21 cellular contexts compared by ENCODE assay signal in the genomic region with DNA sequence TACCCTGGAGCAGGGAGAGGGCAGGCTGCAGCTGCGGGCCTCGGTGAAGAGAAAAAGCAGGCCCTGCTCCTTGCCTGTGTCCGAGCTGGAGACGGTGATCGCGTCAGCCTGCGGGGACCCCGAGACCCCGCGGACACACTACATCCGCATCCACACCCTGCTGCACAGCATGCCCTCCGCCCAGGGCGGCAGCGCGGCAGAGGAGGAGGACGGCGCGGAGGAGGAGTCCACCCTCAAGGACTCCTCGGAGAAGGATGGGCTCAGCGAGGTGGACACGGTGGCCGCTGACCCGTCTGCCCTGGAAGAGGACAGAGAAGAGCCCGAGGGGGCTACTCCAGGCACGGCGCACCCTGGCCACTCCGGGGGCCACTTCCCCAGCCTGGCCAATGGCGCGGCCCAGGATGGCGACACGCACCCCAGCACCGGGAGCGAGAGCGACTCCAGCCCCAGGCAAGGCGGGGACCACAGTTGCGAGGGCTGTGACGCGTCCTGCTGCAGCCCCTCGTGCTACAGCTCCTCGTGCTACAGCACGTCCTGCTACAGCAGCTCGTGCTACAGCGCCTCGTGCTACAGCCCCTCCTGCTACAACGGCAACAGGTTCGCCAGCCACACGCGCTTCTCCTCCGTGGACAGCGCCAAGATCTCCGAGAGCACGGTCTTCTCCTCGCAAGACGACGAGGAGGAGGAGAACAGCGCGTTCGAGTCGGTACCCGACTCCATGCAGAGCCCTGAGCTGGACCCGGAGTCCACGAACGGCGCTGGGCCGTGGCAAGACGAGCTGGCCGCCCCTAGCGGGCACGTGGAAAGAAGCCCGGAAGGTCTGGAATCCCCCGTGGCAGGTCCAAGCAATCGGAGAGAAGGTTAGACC.
"Had no signal": no experiment of that assay in that cellular context is flagged by ENCODE, and none has a peak within 500 bp of the region (broad histone marks: within the 10 kb centered on the region; RNA-seq: fewer than 3 reads in every experiment).

No MANE protein-coding gene starts in this region.

- H3K4me1 Mint-ChIP-seq: activated B cell treated with CpG ODN at 0.5 μM for 24 hours; activated naive CD4-positive, alpha-beta T cell treated with anti-CD3 and anti-CD28 coated beads, Interleukin-2, amount 50 U/mL, for 24 hours; activated T-helper 17 cell treated with anti-CD3 and anti-CD28 coated beads, Interleukin-2, amount 50 U/mL, for 72 hours; naive B cell had no signal

- H3K27ac ChIP-seq: cardiac muscle cell, heart right ventricle, left ventricle myocardium inferior, right lobe of liver, stomach, thyroid gland had no signal

- H3K9me3 ChIP-seq: heart right ventricle, left ventricle myocardium inferior, right lobe of liver, stomach, thyroid gland had no signal

- H3K4me3 ChIP-seq: cardiac muscle cell, heart right ventricle, left ventricle myocardium inferior, right lobe of liver, stomach, thyroid gland had no signal

- H3K27me3 ChIP-seq: cardiac muscle cell, right lobe of liver, thyroid gland had no signal

- H3K27ac Mint-ChIP-seq: activated B cell treated with CpG ODN at 0.5 μM for 24 hours; activated CD8-positive, alpha-beta T cell treated with anti-CD3 and anti-CD28 coated beads for 36 hours; activated naive CD4-positive, alpha-beta T cell treated with anti-CD3 and anti-CD28 coated beads, Interleukin-2, amount 50 U/mL, for 24 hours; activated T-helper 17 cell treated with anti-CD3 and anti-CD28 coated beads, Interleukin-2, amount 50 U/mL, for 72 hours; brain; mesothelial cell of epicardium had no signal

- H3K36me3 Mint-ChIP-seq: activated naive CD4-positive, alpha-beta T cell treated with anti-CD3 and anti-CD28 coated beads, Interleukin-2, amount 50 U/mL, for 24 hours; mesothelial cell of epicardium; naive B cell had no signal

- H3K4me3 Mint-ChIP-seq: activated B cell treated with CpG ODN at 0.5 μM for 24 hours; activated CD8-positive, alpha-beta T cell treated with anti-CD3 and anti-CD28 coated beads for 36 hours; activated naive CD4-positive, alpha-beta T cell treated with anti-CD3 and anti-CD28 coated beads, Interleukin-2, amount 50 U/mL, for 24 hours; activated T-cell treated with anti-CD3 and anti-CD28 coated beads, Interleukin-2, amount 50 U/mL, for 4 hours; activated T-helper 17 cell treated with anti-CD3 and anti-CD28 coated beads, Interleukin-2, amount 50 U/mL, for 72 hours; brain; mesothelial cell of epicardium; naive B cell had no signal

- H3K27me3 Mint-ChIP-seq: activated naive CD4-positive, alpha-beta T cell treated with anti-CD3 and anti-CD28 coated beads, Interleukin-2, amount 50 U/mL, for 24 hours; activated T-helper 17 cell treated with anti-CD3 and anti-CD28 coated beads, Interleukin-2, amount 50 U/mL, for 72 hours; brain had no signal

- H3K9me3 Mint-ChIP-seq: activated B cell treated with CpG ODN at 0.5 μM for 24 hours; activated CD8-positive, alpha-beta T cell treated with anti-CD3 and anti-CD28 coated beads for 36 hours; activated naive CD4-positive, alpha-beta T cell treated with anti-CD3 and anti-CD28 coated beads, Interleukin-2, amount 50 U/mL, for 24 hours; activated T-cell treated with anti-CD3 and anti-CD28 coated beads, Interleukin-2, amount 50 U/mL, for 4 hours; activated T-helper 17 cell treated with anti-CD3 and anti-CD28 coated beads, Interleukin-2, amount 50 U/mL, for 72 hours; brain; mesothelial cell of epicardium had no signal

- H3K36me3 ChIP-seq: cardiac muscle cell, heart right ventricle, left ventricle myocardium inferior, right lobe of liver, stomach, thyroid gland had no signal

- ATAC-seq: activated CD8-positive, alpha-beta T cell treated with anti-CD3 and anti-CD28 coated beads for 36 hours; activated T-cell treated with anti-CD3 and anti-CD28 coated beads, Interleukin-2, amount 50 U/mL, for 4 hours; activated T-helper 17 cell treated with anti-CD3 and anti-CD28 coated beads, Interleukin-2, amount 50 U/mL, for 72 hours had no signal

- H3K4me1 ChIP-seq: heart right ventricle, left ventricle myocardium inferior, right lobe of liver, stomach, thyroid gland had no signal

- FAIRE-seq: endothelial cell of umbilical vein had no signal

- DNase-seq: activated B cell treated with CpG ODN at 0.5 μM for 24 hours; activated CD4-positive, alpha-beta T cell treated with anti-CD3 and anti-CD28 coated beads, Interleukin-2, amount 50 U/mL, for 1 hour; activated CD8-positive, alpha-beta T cell treated with anti-CD3 and anti-CD28 coated beads for 36 hours; activated gamma-delta T cell treated with Interleukin-2 at 50 U/mL for 16 hours; activated T-cell treated with anti-CD3 and anti-CD28 coated beads, Interleukin-2, amount 50 U/mL, for 4 hours; anterior cingulate cortex; cortex of kidney; foreskin melanocyte; heart right ventricle; left ventricle myocardium inferior; naive B cell; right lobe of liver; stimulated activated CD4-positive, alpha-beta T cell treated with anti-CD3 and anti-CD28 coated beads, Interleukin-2, amount 100 ng/mL, for 48 hours; stomach; thyroid gland had no signal
